1 cellular context compared by ENCODE assay signal in the genomic region with DNA sequence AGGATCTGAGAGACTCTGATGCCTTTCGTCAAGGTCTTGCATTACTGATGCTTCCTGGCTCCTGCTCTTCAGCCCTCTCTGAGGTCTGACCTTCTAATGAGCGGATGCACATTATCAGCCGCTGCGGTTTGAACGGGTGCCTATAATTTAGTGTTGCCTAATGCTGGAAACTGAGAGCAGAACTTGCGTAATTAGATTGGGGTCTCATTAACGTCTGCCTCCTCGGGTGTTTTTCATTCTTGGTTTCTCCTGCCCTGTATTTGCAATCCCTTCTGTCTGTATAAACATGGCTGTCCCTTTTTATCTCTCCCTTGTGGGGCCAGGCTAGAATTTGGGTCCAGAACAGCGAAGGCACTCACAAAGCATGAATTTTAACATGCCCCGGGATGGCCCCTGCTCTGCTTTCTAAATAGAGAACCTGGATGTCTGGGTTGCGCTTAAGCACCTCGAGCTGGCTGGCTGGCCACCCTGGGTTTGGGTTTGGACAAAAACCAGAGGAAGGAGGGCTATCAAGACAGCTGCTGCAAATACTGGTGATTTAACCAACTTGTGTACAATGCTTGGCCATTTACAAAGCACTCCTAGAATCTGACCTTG.
TF ChIP-seq lines count a peak whose summit lies in the region.

No MANE protein-coding gene starts in this region.

TF ChIP-seq in HepG2, 621 proteins besides CTCF, POLR2A, EP300 and RAD21 (continued from another document):
- TF ChIP-seq, protein P1, sequence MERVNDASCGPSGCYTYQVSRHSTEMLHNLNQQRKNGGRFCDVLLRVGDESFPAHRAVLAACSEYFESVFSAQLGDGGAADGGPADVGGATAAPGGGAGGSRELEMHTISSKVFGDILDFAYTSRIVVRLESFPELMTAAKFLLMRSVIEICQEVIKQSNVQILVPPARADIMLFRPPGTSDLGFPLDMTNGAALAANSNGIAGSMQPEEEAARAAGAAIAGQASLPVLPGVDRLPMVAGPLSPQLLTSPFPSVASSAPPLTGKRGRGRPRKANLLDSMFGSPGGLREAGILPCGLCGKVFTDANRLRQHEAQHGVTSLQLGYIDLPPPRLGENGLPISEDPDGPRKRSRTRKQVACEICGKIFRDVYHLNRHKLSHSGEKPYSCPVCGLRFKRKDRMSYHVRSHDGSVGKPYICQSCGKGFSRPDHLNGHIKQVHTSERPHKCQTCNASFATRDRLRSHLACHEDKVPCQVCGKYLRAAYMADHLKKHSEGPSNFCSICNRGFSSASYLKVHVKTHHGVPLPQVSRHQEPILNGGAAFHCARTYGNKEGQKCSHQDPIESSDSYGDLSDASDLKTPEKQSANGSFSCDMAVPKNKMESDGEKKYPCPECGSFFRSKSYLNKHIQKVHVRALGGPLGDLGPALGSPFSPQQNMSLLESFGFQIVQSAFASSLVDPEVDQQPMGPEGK (CRISPR knock-in tag; IDR thresholded peaks at IDR 0.05), result no peak
